8 cellular contexts compared by ENCODE assay signal in genomic region chr1:223831755-223832636, GRCh38. TPM values are rescaled to one million over a fixed set of nuclear protein-coding genes. Genes with fewer than 3 reads are reported as not detected.
DNase-seq lines count a peak whose midpoint lies in the region; ATAC-seq and TF ChIP-seq lines count a peak whose summit lies in the region.

No MANE protein-coding gene starts in this region.

- CTCF ChIA-PET in HCT116 (lab: Charles Lee), result no interaction called here

- H3K27me3 ChIP-seq in HCT116 (ENCODE audit: insufficient read depth, low read length), result no peaks in the 10 kb centered on the region

- H3K4me3 ChIP-seq in AG10803 (ENCODE audit: low read length) (no peak overlapping the region), HCT116 (replicated peaks in 1 of 2; ENCODE audit: low read depth in 1 of 2, low read length in 2 of 2) (no peak overlapping the region), fibroblast of villous mesenchyme (ENCODE audit: low read depth, low read length) (peak overlapping the region; percentile 12)

- H3K4me2 ChIP-seq in HCT116 (ENCODE audit: low read length), result peak overlapping the region; percentile 20; the same call in 1 of the 2 replicates

- H2AFZ ChIP-seq in HCT116 (ENCODE audit: low read depth, low read length, poor library complexity, severe bottlenecking), result no peak overlapping the region

- intact Hi-C loops in HCT116 (cut with micrococcal nuclease), result no loop called here

- H4K20me1 ChIP-seq in HCT116 (ENCODE audit: insufficient read depth), result peaks cover 26% of the 10 kb centered on the region; the same call in 1 of the 2 replicates

- TF ChIP-seq CTCF in AG10803 (conservative IDR thresholded peaks at IDR 0.05; ENCODE audit: low read length) (no peak), HCT116 (IDR thresholded peaks at IDR 0.05 in 2 of 3, conservative IDR thresholded peaks at IDR 0.05 in 1 of 3; ENCODE audit: borderline replicate concordance in 1 of 3, insufficient read depth in 1 of 3, low read depth in 2 of 3, low read length in 2 of 3) (no peak), fibroblast of villous mesenchyme (IDR thresholded peaks at IDR 0.05; ENCODE audit: insufficient read depth, low read depth, low read length) (no peak)

- ATAC-seq in HCT116 (no peak; the same call in 1 of the 2 replicates), GM18517 (IDR thresholded peaks at IDR 0.05; ENCODE audit: unreplicated experiment) (no peak)
- peak; percentile 86 to 89 for ATAC-seq in stimulated activated naive B cell treated with anti-CD40 and anti-IgM and Interleukin-4, amounts not matched to agents 10 μg/mL and 1 μg/mL and 100 μg/mL, for 72 hours (replicated peaks)

- no peaks in the 10 kb centered on the region for H3K9me2 ChIP-seq in HCT116 (ENCODE audit: insufficient read depth)

- H3K4me1 ChIP-seq in HCT116 (ENCODE audit: control insufficient read depth in 1 of 2, insufficient read depth in 2 of 2, low read length in 2 of 2), result peaks cover 3 to 30% of the 10 kb centered on the region in 2 experiments; a peak in 3 of 4 replicates

- peak; percentile 44 for DNase-seq in AG10803 (ENCODE audit: low read depth)
- no peak for DNase-seq in HCT116 (ENCODE audit: low read depth, low spot score)
- DNase-seq in T-helper 2 cell treated with Interferon-gamma antibody and Interleukin-4, amounts not matched to agents 5 μg/mL and 100 μg/mL, for 36 hours (ENCODE audit: low spot score), result no peak
- DNase-seq in fibroblast of villous mesenchyme (ENCODE audit: low read depth), result peak; percentile 82
- DNase-seq in stimulated activated naive B cell treated with anti-CD40 and anti-IgM and Interleukin-4, amounts not matched to agents 10 μg/mL and 1 μg/mL and 100 μg/mL, for 72 hours, result no peak
- DNase-seq in NCI-H1436 (lab: John Stamatoyannopoulos, UW), result no peak
- no peak for DNase-seq in middle frontal gyrus (ENCODE audit: extremely low spot score, low spot score)

- RAD21 ChIA-PET in HCT116 (lab: Charles Lee; ENCODE audit: low non-redundant PET in 1 of 2, low total read pairs in 2 of 2, uncharacterized antibody in 2 of 2, unreplicated experiment in 2 of 2), result no interaction called here

- H3K9me3 ChIP-seq in HCT116 (ENCODE audit: control insufficient read depth in 1 of 2, insufficient read depth in 1 of 2, low read depth in 1 of 2, low read length in 2 of 2), result no peaks in the 10 kb centered on the region

- H3K36me3 ChIP-seq in HCT116 (ENCODE audit: control insufficient read depth in 1 of 2, insufficient read depth in 2 of 2, low read length in 2 of 2), result no peaks in the 10 kb centered on the region

- no peaks in the 10 kb centered on the region for H3K27me3 Mint-ChIP-seq in T-helper 2 cell treated with Interferon-gamma antibody and Interleukin-4, amounts not matched to agents 5 μg/mL and 100 μg/mL, for 36 hours (ENCODE audit: low read depth)
- H3K27me3 Mint-ChIP-seq in stimulated activated naive B cell treated with anti-CD40 and anti-IgM and Interleukin-4, amounts not matched to agents 10 μg/mL and 1 μg/mL and 100 μg/mL, for 72 hours, result no peaks in the 10 kb centered on the region

- TF ChIP-seq RAD21 in HCT116 (IDR thresholded peaks at IDR 0.05; ENCODE audit: low read depth), result no peak

- H3K36me3 Mint-ChIP-seq in T-helper 2 cell treated with Interferon-gamma antibody and Interleukin-4, amounts not matched to agents 5 μg/mL and 100 μg/mL, for 36 hours (ENCODE audit: low read depth), result peaks cover 7% of the 10 kb centered on the region
- peaks cover 5 to 12% of the 10 kb centered on the region in 2 donors for H3K36me3 Mint-ChIP-seq in stimulated activated naive B cell treated with anti-CD40 and anti-IgM and Interleukin-4, amounts not matched to agents 10 μg/mL and 1 μg/mL and 100 μg/mL, for 72 hours

- H3K9ac ChIP-seq in HCT116 (ENCODE audit: low read length), result no peak overlapping the region

- H3K4me1 Mint-ChIP-seq in T-helper 2 cell treated with Interferon-gamma antibody and Interleukin-4, amounts not matched to agents 5 μg/mL and 100 μg/mL, for 36 hours (ENCODE audit: low read depth), result peaks cover 26% of the 10 kb centered on the region
- peaks cover 19 to 21% of the 10 kb centered on the region in 2 donors for H3K4me1 Mint-ChIP-seq in stimulated activated naive B cell treated with anti-CD40 and anti-IgM and Interleukin-4, amounts not matched to agents 10 μg/mL and 1 μg/mL and 100 μg/mL, for 72 hours

- POLR2A ChIA-PET in HCT116 (lab: Charles Lee), result no interaction called here

- H3K79me2 ChIP-seq in HCT116 (ENCODE audit: insufficient read depth, low read length), result peaks cover 97% of the 10 kb centered on the region

- H3K4me3 Mint-ChIP-seq in T-helper 2 cell treated with Interferon-gamma antibody and Interleukin-4, amounts not matched to agents 5 μg/mL and 100 μg/mL, for 36 hours, result peak overlapping the region; percentile 65
- peak overlapping the region; percentile 55 to 73 for H3K4me3 Mint-ChIP-seq in stimulated activated naive B cell treated with anti-CD40 and anti-IgM and Interleukin-4, amounts not matched to agents 10 μg/mL and 1 μg/mL and 100 μg/mL, for 72 hours

- no TSS peak for BruUV-seq in HCT116 (replicated peaks; lab: Mats Ljungman, UMichigan)

- no peak for TF ChIP-seq POLR2A in HCT116 (IDR thresholded peaks at IDR 0.05; ENCODE audit: borderline replicate concordance, extremely low read depth, insufficient read depth, insufficient read length)

- H3K27ac ChIP-seq in HCT116 (ENCODE audit: low read depth, low read length), result no peak overlapping the region; the same call in 1 of the 2 replicates

- no peaks in the 10 kb centered on the region for H3K9me3 Mint-ChIP-seq in T-helper 2 cell treated with Interferon-gamma antibody and Interleukin-4, amounts not matched to agents 5 μg/mL and 100 μg/mL, for 36 hours
- H3K9me3 Mint-ChIP-seq in stimulated activated naive B cell treated with anti-CD40 and anti-IgM and Interleukin-4, amounts not matched to agents 10 μg/mL and 1 μg/mL and 100 μg/mL, for 72 hours, result no peaks in the 10 kb centered on the region

- peak overlapping the region; percentile 80 for H3K27ac Mint-ChIP-seq in T-helper 2 cell treated with Interferon-gamma antibody and Interleukin-4, amounts not matched to agents 5 μg/mL and 100 μg/mL, for 36 hours
- peak overlapping the region; percentile 94 for H3K27ac Mint-ChIP-seq in stimulated activated naive B cell treated with anti-CD40 and anti-IgM and Interleukin-4, amounts not matched to agents 10 μg/mL and 1 μg/mL and 100 μg/mL, for 72 hours

TF ChIP-seq in HCT116, 20 proteins besides CTCF, POLR2A, EP300 and RAD21:
- TF ChIP-seq EGR1 (IDR thresholded peaks at IDR 0.05; ENCODE audit: low read depth) (no peak), FOSL1 (IDR thresholded peaks at IDR 0.05; ENCODE audit: low read depth) (peak; percentile 21; the same call in 1 of the 2 replicates)

RNA-seq across cellular contexts. Expression of gene TP53BP2, which starts 13.8 kb away (rescaled TPM):
- total RNA-seq in HCT116 (2021; ENCODE audit: unreplicated experiment), result 38.2 TPM
- polyA plus RNA-seq in HCT116 (2012), result 14.1 and 15.4 TPM in 2 replicates
- 32.2 and 38.0 TPM in 2 replicates for total RNA-seq in fibroblast of villous mesenchyme

Comparison
In these comparisons a context has a peak if more than half of its experiments do, and no peak if none do; other contexts are left out.
1. DNase-seq: peak in AG10803 (single experiment) and fibroblast of villous mesenchyme (single experiment); none in HCT116 (single experiment), T-helper 2 cell treated with Interferon-gamma antibody and Interleukin-4, amounts not matched to agents 5 μg/mL and 100 μg/mL, for 36 hours (single experiment), stimulated activated naive B cell treated with anti-CD40 and anti-IgM and Interleukin-4, amounts not matched to agents 10 μg/mL and 1 μg/mL and 100 μg/mL, for 72 hours (single experiment), NCI-H1436 (single experiment) and middle frontal gyrus (single experiment).
2. ATAC-seq: peak in stimulated activated naive B cell treated with anti-CD40 and anti-IgM and Interleukin-4, amounts not matched to agents 10 μg/mL and 1 μg/mL and 100 μg/mL, for 72 hours (2 of 2); none in HCT116 (single experiment) and GM18517 (single experiment).